Comparison of ENCODE assay signal across 18 cellular contexts in genomic region chr3:46454606-46455005, GRCh38. TPM values are rescaled to one million over a fixed set of nuclear protein-coding genes. Genes with fewer than 3 reads are reported as not detected.
DNase-seq lines count a peak whose midpoint lies in the region; ATAC-seq and TF ChIP-seq lines count a peak whose summit lies in the region.
"Had no signal": no experiment of that assay in that cellular context is flagged by ENCODE, and none has a peak within 500 bp of the region (broad histone marks: within the 10 kb centered on the region; RNA-seq: fewer than 3 reads in every experiment).

No MANE protein-coding gene starts in this region.

- H3K79me2 ChIP-seq in MM.1S (ENCODE audit: low read length), result no peaks in the 10 kb centered on the region
- H3K79me2 ChIP-seq in Karpas-422 (ENCODE audit: low read length), result no peaks in the 10 kb centered on the region

- H2AFZ ChIP-seq in MM.1S (ENCODE audit: low read length) (no peak overlapping the region), Karpas-422 (ENCODE audit: low read length) (no peak overlapping the region)

- peak; percentile 49 for DNase-seq in right atrium auricular region (ENCODE audit: low spot score)
- DNase-seq in left ventricle myocardium superior, result no peak
- no peak for DNase-seq in MM.1S
- peak; percentile 32 for DNase-seq in left lobe of liver (ENCODE audit: low spot score)
- DNase-seq in EL, result no peak
- DNase-seq in NCI-H2107 treated with DMSO at 0.1 percent for 48 hours (lab: John Stamatoyannopoulos, UW; ENCODE audit: unreplicated experiment), result no peak
- no peak for DNase-seq in Karpas-422
- DNase-seq: ACHN; BE2C; CD4-positive, alpha-beta memory T cell; DMS153; DMS79; GF-D8; GOT3; H7 had no signal

- H3K4me2 ChIP-seq in MM.1S (ENCODE audit: low read depth, low read length) (no peak overlapping the region), Karpas-422 (ENCODE audit: low read depth, low read length, poor library complexity, severe bottlenecking) (no peak overlapping the region)

- no peak overlapping the region for H3K27ac ChIP-seq in right atrium auricular region
- peak overlapping the region; percentile 47; the same call in 1 of the 2 replicates for H3K27ac ChIP-seq in MM.1S (ENCODE audit: low read length)
- H3K27ac ChIP-seq in neutrophil, result peak overlapping the region; percentile 88
- H3K27ac ChIP-seq in Karpas-422 (ENCODE audit: low read length), result no peak overlapping the region

- H3F3A ChIP-seq in MM.1S (ENCODE audit: insufficient read depth, low read length), result 0 out of 2 replicates have a peak, but pooled peaks cover 5% of the 10 kb centered on the region

- ATAC-seq in left ventricle myocardium superior (no peak), left lobe of liver (no peak)

- TF ChIP-seq CTCF in right atrium auricular region (IDR thresholded peaks at IDR 0.05) (no peak), MM.1S (IDR thresholded peaks at IDR 0.05; ENCODE audit: low read length) (no peak), neutrophil (IDR thresholded peaks at IDR 0.05) (no peak)

- no peaks in the 10 kb centered on the region for H3K4me1 ChIP-seq in right atrium auricular region
- peaks cover 22% of the 10 kb centered on the region for H3K4me1 ChIP-seq in MM.1S (ENCODE audit: low read length)
- H3K4me1 ChIP-seq in neutrophil (ENCODE audit: control insufficient read depth in 1 of 2, insufficient read depth in 1 of 2, low read depth in 1 of 2, low read length in 1 of 2), result peaks cover 11% of the 10 kb centered on the region in 2 experiments
- H3K4me1 ChIP-seq in Karpas-422 (ENCODE audit: low read length), result no peaks in the 10 kb centered on the region
- H3K4me1 ChIP-seq: BE2C had no signal

- H3K4me3 ChIP-seq in right atrium auricular region, result no peak overlapping the region
- no peak overlapping the region for H3K4me3 ChIP-seq in MM.1S (ENCODE audit: low read length)
- H3K4me3 ChIP-seq in neutrophil (ENCODE audit: low read depth in 1 of 2, low read length in 1 of 2), result no peak overlapping the region
- no peak overlapping the region for H3K4me3 ChIP-seq in Karpas-422 (ENCODE audit: low read length)

- intact Hi-C loops in left ventricle myocardium superior (cut with micrococcal nuclease), result no loop called here

- no peaks in the 10 kb centered on the region for H3K9me3 ChIP-seq in right atrium auricular region
- H3K9me3 ChIP-seq in MM.1S (replicated peaks; ENCODE audit: insufficient read depth, low read length), result no peaks in the 10 kb centered on the region
- H3K9me3 ChIP-seq in neutrophil, result no peaks in the 10 kb centered on the region
- no peaks in the 10 kb centered on the region for H3K9me3 ChIP-seq in Karpas-422 (ENCODE audit: low read length)
- H3K9me3 ChIP-seq: BE2C had no signal

- no peaks in the 10 kb centered on the region for H4K20me1 ChIP-seq in MM.1S (ENCODE audit: insufficient read depth, low read length)
- 0 out of 2 replicates have a peak, but pooled peaks cover 8% of the 10 kb centered on the region for H4K20me1 ChIP-seq in Karpas-422 (ENCODE audit: insufficient read depth, low read depth, low read length)

- H3K9me2 ChIP-seq in MM.1S (replicated peaks; ENCODE audit: insufficient read depth, low read length), result no peaks in the 10 kb centered on the region
- H3K9me2 ChIP-seq in Karpas-422 (replicated peaks; ENCODE audit: insufficient read depth, low read length), result no peaks in the 10 kb centered on the region

- H3K36me3 ChIP-seq in right atrium auricular region (no peaks in the 10 kb centered on the region), MM.1S (replicated peaks; ENCODE audit: insufficient read depth, low read length) (no peaks in the 10 kb centered on the region), neutrophil (peaks cover 62% of the 10 kb centered on the region), Karpas-422 (ENCODE audit: insufficient read depth, low read length) (no peaks in the 10 kb centered on the region)
- H3K36me3 ChIP-seq: BE2C had no signal

- no peaks in the 10 kb centered on the region for H3K27me3 ChIP-seq in right atrium auricular region
- H3K27me3 ChIP-seq in MM.1S (replicated peaks; ENCODE audit: insufficient read depth, low read length), result no peaks in the 10 kb centered on the region
- no peaks in the 10 kb centered on the region for H3K27me3 ChIP-seq in neutrophil
- H3K27me3 ChIP-seq in Karpas-422 (ENCODE audit: low read length), result no peaks in the 10 kb centered on the region
- H3K27me3 ChIP-seq: BE2C had no signal

- H3K9ac ChIP-seq in MM.1S (ENCODE audit: low read length) (no peak overlapping the region), Karpas-422 (ENCODE audit: low read length) (no peak overlapping the region)

RNA-seq across cellular contexts. Expression of gene LTF, which starts 10.1 kb away (rescaled TPM):
- total RNA-seq in right atrium auricular region (1 to 10 TPM in 1 of 2 donors, under 1 TPM in 1; 0.51 to 1.8 TPM), left ventricle myocardium superior (3.7 TPM), left lobe of liver (1.7 TPM)
- total RNA-seq in Karpas-422 (2014; rRNA removed; shearing (Covaris generic); ENCODE audit: low replicate concordance), result not detected in 2 replicates
- total RNA-seq: CD4-positive, alpha-beta memory T cell; Daoy; H7; HepG2 had no signal

RNA-seq across cellular contexts. Expression of gene RTP3, which starts 43.2 kb away (rescaled TPM):
- total RNA-seq in right atrium auricular region (not detected), left ventricle myocardium superior (not detected), left lobe of liver (28.6 TPM)
- not detected in 2 replicates for total RNA-seq in Karpas-422 (2014; rRNA removed; shearing (Covaris generic); ENCODE audit: low replicate concordance)
- total RNA-seq: CD4-positive, alpha-beta memory T cell; Daoy had no signal

RNA-seq across cellular contexts. Expression of gene CCRL2, which starts 47.5 kb away (rescaled TPM):
- 1 to 10 TPM in 1 of 2 donors, under 1 TPM in 1; 0.89 to 4.2 TPM for total RNA-seq in right atrium auricular region
- total RNA-seq in left ventricle myocardium superior, result 1.4 TPM
- 0.55 TPM for total RNA-seq in left lobe of liver
- total RNA-seq in Karpas-422 (2014; rRNA removed; shearing (Covaris generic); ENCODE audit: low replicate concordance), result 0.14 TPM in 1 of 2 replicates, not detected in the other
- total RNA-seq: H7, HepG2 had no signal

Comparison
In these comparisons a context has a peak if more than half of its experiments do, and no peak if none do; other contexts are left out.
1. DNase-seq: peak in right atrium auricular region (single experiment) and left lobe of liver (single experiment); none in left ventricle myocardium superior (single experiment), MM.1S (single experiment), EL (single experiment), NCI-H2107 treated with DMSO at 0.1 percent for 48 hours (single experiment) and Karpas-422 (single experiment).
2. H3K27ac ChIP-seq: peak in MM.1S (single experiment) and neutrophil (single experiment); none in right atrium auricular region (0 of 2) and Karpas-422 (single experiment).
3. RNA of gene RTP3, which starts 43.2 kb away (total RNA-seq): 28.6 TPM in left lobe of liver (single experiment); not detected in right atrium auricular region, not detected in left ventricle myocardium superior (single experiment) and not detected in Karpas-422; every median in the first group is over 10 times any median in the second.